Comparison of ENCODE assay signal across 1 cellular context in the genomic region with DNA sequence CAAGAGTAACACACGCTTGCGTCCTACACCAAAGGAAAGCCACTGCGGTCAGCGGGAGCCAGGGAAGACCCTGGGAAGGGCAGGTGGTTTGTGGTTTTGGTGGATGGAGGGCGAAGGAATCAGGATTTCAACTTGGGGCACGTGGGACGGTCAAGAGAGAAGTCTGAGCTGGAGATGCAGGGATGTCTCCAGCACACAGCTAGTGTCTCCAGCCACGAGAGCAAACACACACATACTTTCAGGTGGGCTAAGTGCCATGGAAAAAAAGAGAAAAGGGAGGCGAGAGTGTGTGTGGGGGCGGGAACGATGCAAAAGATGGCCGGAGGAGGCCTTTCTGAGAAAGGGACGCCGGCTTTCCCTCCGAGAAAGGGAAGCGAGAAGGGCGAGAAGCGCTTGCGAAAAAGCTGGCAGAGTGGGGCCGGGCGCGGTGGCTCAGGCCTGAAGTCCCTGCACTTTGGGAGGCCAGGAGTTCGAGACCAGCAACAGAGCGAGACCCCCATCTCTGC.
TF ChIP-seq lines count a peak whose summit lies in the region.

No MANE protein-coding gene starts in this region.

TF ChIP-seq in K562, 482 proteins besides CTCF, POLR2A, EP300 and RAD21 (continued from another document):
- TF ChIP-seq, protein P1, sequence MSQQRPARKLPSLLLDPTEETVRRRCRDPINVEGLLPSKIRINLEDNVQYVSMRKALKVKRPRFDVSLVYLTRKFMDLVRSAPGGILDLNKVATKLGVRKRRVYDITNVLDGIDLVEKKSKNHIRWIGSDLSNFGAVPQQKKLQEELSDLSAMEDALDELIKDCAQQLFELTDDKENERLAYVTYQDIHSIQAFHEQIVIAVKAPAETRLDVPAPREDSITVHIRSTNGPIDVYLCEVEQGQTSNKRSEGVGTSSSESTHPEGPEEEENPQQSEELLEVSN (IDR thresholded peaks at IDR 0.05; ENCODE audit: borderline replicate concordance in 1 of 2, extremely low read depth in 1 of 2, insufficient read depth in 1 of 2, insufficient read length in 1 of 2, low read depth in 1 of 2, low read length in 1 of 2, poor library complexity in 1 of 2, severe bottlenecking in 1 of 2): peak in 1 of 2 experiments; percentile 50
- TF ChIP-seq PPARD (CRISPR knock-in tag; IDR thresholded peaks at IDR 0.05) (no peak), CBX3 (IDR thresholded peaks at IDR 0.05; ENCODE audit: borderline replicate concordance in 1 of 2, low read length in 2 of 2) (no peak), POLR3A (IDR thresholded peaks at IDR 0.05; ENCODE audit: borderline replicate concordance, extremely low read depth, insufficient read depth, insufficient read length) (no peak), DPF2 (IDR thresholded peaks at IDR 0.05) (0 out of 2 replicates have a peak, but pooled peaks have one; percentile 25), FOXK2 (conservative IDR thresholded peaks at IDR 0.05 in 1 of 2, IDR thresholded peaks at IDR 0.05 in 1 of 2; ENCODE audit: low read depth in 2 of 2) (0 out of 4 replicates have a peak, but pooled peaks of 1 of the 2 experiments have one; percentile 11), KAT7 (CRISPR knock-in tag; IDR thresholded peaks at IDR 0.05; ENCODE audit: borderline replicate concordance) (0 out of 2 replicates have a peak, but pooled peaks have one; percentile 17), HDGF (IDR thresholded peaks at IDR 0.05) (0 out of 2 replicates have a peak, but pooled peaks have one; percentile 26), GABPB1 (CRISPR knock-in tag; IDR thresholded peaks at IDR 0.05) (peak; percentile 35; the same call in 1 of the 2 replicates), NFRKB (IDR thresholded peaks at IDR 0.05; ENCODE audit: low read depth) (peak; percentile 67), POLR2AphosphoS2 (IDR thresholded peaks at IDR 0.05; ENCODE audit: low read length) (peak; percentile 49; the same call in 1 of the 2 replicates), YY1 (IDR thresholded peaks at IDR 0.05; ENCODE audit: borderline replicate concordance in 1 of 3, control insufficient read depth in 1 of 3, extremely low read depth in 1 of 3, insufficient read depth in 3 of 3, insufficient read length in 1 of 3, insufficient replicate concordance in 2 of 3, low read depth in 1 of 3, low read length in 2 of 3) (peak in 2 of 3 experiments; percentile 63 to 87), FOXA1 (IDR thresholded peaks at IDR 0.05; ENCODE audit: borderline replicate concordance) (no peak), ZNF583 (CRISPR knock-in tag; IDR thresholded peaks at IDR 0.05) (no peak), NR2F6 (CRISPR knock-in tag; IDR thresholded peaks at IDR 0.05) (no peak)
- TF ChIP-seq, protein P2, sequence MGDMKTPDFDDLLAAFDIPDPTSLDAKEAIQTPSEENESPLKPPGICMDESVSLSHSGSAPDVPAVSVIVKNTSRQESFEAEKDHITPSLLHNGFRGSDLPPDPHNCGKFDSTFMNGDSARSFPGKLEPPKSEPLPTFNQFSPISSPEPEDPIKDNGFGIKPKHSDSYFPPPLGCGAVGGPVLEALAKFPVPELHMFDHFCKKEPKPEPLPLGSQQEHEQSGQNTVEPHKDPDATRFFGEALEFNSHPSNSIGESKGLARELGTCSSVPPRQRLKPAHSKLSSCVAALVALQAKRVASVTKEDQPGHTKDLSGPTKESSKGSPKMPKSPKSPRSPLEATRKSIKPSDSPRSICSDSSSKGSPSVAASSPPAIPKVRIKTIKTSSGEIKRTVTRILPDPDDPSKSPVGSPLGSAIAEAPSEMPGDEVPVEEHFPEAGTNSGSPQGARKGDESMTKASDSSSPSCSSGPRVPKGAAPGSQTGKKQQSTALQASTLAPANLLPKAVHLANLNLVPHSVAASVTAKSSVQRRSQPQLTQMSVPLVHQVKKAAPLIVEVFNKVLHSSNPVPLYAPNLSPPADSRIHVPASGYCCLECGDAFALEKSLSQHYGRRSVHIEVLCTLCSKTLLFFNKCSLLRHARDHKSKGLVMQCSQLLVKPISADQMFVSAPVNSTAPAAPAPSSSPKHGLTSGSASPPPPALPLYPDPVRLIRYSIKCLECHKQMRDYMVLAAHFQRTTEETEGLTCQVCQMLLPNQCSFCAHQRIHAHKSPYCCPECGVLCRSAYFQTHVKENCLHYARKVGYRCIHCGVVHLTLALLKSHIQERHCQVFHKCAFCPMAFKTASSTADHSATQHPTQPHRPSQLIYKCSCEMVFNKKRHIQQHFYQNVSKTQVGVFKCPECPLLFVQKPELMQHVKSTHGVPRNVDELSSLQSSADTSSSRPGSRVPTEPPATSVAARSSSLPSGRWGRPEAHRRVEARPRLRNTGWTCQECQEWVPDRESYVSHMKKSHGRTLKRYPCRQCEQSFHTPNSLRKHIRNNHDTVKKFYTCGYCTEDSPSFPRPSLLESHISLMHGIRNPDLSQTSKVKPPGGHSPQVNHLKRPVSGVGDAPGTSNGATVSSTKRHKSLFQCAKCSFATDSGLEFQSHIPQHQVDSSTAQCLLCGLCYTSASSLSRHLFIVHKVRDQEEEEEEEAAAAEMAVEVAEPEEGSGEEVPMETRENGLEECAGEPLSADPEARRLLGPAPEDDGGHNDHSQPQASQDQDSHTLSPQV (IDR thresholded peaks at IDR 0.05): peak; percentile 35; the same call in 1 of the 2 replicates
- TF ChIP-seq, protein P3, sequence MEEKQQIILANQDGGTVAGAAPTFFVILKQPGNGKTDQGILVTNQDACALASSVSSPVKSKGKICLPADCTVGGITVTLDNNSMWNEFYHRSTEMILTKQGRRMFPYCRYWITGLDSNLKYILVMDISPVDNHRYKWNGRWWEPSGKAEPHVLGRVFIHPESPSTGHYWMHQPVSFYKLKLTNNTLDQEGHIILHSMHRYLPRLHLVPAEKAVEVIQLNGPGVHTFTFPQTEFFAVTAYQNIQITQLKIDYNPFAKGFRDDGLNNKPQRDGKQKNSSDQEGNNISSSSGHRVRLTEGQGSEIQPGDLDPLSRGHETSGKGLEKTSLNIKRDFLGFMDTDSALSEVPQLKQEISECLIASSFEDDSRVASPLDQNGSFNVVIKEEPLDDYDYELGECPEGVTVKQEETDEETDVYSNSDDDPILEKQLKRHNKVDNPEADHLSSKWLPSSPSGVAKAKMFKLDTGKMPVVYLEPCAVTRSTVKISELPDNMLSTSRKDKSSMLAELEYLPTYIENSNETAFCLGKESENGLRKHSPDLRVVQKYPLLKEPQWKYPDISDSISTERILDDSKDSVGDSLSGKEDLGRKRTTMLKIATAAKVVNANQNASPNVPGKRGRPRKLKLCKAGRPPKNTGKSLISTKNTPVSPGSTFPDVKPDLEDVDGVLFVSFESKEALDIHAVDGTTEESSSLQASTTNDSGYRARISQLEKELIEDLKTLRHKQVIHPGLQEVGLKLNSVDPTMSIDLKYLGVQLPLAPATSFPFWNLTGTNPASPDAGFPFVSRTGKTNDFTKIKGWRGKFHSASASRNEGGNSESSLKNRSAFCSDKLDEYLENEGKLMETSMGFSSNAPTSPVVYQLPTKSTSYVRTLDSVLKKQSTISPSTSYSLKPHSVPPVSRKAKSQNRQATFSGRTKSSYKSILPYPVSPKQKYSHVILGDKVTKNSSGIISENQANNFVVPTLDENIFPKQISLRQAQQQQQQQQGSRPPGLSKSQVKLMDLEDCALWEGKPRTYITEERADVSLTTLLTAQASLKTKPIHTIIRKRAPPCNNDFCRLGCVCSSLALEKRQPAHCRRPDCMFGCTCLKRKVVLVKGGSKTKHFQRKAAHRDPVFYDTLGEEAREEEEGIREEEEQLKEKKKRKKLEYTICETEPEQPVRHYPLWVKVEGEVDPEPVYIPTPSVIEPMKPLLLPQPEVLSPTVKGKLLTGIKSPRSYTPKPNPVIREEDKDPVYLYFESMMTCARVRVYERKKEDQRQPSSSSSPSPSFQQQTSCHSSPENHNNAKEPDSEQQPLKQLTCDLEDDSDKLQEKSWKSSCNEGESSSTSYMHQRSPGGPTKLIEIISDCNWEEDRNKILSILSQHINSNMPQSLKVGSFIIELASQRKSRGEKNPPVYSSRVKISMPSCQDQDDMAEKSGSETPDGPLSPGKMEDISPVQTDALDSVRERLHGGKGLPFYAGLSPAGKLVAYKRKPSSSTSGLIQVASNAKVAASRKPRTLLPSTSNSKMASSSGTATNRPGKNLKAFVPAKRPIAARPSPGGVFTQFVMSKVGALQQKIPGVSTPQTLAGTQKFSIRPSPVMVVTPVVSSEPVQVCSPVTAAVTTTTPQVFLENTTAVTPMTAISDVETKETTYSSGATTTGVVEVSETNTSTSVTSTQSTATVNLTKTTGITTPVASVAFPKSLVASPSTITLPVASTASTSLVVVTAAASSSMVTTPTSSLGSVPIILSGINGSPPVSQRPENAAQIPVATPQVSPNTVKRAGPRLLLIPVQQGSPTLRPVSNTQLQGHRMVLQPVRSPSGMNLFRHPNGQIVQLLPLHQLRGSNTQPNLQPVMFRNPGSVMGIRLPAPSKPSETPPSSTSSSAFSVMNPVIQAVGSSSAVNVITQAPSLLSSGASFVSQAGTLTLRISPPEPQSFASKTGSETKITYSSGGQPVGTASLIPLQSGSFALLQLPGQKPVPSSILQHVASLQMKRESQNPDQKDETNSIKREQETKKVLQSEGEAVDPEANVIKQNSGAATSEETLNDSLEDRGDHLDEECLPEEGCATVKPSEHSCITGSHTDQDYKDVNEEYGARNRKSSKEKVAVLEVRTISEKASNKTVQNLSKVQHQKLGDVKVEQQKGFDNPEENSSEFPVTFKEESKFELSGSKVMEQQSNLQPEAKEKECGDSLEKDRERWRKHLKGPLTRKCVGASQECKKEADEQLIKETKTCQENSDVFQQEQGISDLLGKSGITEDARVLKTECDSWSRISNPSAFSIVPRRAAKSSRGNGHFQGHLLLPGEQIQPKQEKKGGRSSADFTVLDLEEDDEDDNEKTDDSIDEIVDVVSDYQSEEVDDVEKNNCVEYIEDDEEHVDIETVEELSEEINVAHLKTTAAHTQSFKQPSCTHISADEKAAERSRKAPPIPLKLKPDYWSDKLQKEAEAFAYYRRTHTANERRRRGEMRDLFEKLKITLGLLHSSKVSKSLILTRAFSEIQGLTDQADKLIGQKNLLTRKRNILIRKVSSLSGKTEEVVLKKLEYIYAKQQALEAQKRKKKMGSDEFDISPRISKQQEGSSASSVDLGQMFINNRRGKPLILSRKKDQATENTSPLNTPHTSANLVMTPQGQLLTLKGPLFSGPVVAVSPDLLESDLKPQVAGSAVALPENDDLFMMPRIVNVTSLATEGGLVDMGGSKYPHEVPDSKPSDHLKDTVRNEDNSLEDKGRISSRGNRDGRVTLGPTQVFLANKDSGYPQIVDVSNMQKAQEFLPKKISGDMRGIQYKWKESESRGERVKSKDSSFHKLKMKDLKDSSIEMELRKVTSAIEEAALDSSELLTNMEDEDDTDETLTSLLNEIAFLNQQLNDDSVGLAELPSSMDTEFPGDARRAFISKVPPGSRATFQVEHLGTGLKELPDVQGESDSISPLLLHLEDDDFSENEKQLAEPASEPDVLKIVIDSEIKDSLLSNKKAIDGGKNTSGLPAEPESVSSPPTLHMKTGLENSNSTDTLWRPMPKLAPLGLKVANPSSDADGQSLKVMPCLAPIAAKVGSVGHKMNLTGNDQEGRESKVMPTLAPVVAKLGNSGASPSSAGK (IDR thresholded peaks at IDR 0.05): peak; percentile 63
- TF ChIP-seq, protein P4, sequence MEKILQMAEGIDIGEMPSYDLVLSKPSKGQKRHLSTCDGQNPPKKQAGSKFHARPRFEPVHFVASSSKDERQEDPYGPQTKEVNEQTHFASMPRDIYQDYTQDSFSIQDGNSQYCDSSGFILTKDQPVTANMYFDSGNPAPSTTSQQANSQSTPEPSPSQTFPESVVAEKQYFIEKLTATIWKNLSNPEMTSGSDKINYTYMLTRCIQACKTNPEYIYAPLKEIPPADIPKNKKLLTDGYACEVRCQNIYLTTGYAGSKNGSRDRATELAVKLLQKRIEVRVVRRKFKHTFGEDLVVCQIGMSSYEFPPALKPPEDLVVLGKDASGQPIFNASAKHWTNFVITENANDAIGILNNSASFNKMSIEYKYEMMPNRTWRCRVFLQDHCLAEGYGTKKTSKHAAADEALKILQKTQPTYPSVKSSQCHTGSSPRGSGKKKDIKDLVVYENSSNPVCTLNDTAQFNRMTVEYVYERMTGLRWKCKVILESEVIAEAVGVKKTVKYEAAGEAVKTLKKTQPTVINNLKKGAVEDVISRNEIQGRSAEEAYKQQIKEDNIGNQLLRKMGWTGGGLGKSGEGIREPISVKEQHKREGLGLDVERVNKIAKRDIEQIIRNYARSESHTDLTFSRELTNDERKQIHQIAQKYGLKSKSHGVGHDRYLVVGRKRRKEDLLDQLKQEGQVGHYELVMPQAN (IDR thresholded peaks at IDR 0.05; ENCODE audit: borderline replicate concordance): no peak
- TF ChIP-seq, protein P5, sequence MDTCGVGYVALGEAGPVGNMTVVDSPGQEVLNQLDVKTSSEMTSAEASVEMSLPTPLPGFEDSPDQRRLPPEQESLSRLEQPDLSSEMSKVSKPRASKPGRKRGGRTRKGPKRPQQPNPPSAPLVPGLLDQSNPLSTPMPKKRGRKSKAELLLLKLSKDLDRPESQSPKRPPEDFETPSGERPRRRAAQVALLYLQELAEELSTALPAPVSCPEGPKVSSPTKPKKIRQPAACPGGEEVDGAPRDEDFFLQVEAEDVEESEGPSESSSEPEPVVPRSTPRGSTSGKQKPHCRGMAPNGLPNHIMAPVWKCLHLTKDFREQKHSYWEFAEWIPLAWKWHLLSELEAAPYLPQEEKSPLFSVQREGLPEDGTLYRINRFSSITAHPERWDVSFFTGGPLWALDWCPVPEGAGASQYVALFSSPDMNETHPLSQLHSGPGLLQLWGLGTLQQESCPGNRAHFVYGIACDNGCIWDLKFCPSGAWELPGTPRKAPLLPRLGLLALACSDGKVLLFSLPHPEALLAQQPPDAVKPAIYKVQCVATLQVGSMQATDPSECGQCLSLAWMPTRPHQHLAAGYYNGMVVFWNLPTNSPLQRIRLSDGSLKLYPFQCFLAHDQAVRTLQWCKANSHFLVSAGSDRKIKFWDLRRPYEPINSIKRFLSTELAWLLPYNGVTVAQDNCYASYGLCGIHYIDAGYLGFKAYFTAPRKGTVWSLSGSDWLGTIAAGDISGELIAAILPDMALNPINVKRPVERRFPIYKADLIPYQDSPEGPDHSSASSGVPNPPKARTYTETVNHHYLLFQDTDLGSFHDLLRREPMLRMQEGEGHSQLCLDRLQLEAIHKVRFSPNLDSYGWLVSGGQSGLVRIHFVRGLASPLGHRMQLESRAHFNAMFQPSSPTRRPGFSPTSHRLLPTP (IDR thresholded peaks at IDR 0.05; ENCODE audit: borderline replicate concordance, extremely low read depth, insufficient read length): peak; percentile 25
